Comparison of ENCODE assay signal across 34 cellular contexts in genomic region chr11:115654792-115655191, GRCh38.
"Had no signal": no experiment of that assay in that cellular context is flagged by ENCODE, and none has a peak within 500 bp of the region (broad histone marks: within the 10 kb centered on the region; RNA-seq: fewer than 3 reads in every experiment).

No MANE protein-coding gene starts in this region.

- H3K36me3 ChIP-seq: MG63 had no signal

- H3K27me3 ChIP-seq: MG63 had no signal

- H3K4me3 ChIP-seq: MG63 had no signal

- DNase-seq: Karpas-422, Kasumi-1, MG63, MM.1S, MV-4-11, NCI-H1048, NCI-H1092, NCI-H1092 treated with DMSO at 0.1 percent for 48 hours, NCI-H1105, NCI-H1105 treated with DMSO at 0.1 percent for 48 hours, NCI-H1417, NCI-H1417 treated with DMSO at 0.1 percent for 48 hours, NCI-H1436, NCI-H1436 treated with DMSO at 0.1 percent for 48 hours, NCI-H146, NCI-H1694, NCI-H1694 treated with DMSO at 0.1 percent for 48 hours, NCI-H187, NCI-H187 treated with DMSO at 0.1 percent for 48 hours, NCI-H1930, NCI-H2029, NCI-H2029 treated with DMSO at 0.1 percent for 48 hours, NCI-H2081, NCI-H2081 treated with DMSO at 0.1 percent for 48 hours, NCI-H2107, NCI-H2171, NCI-H2171 treated with DMSO at 0.1 percent for 48 hours, NCI-H2227 treated with DMSO at 0.1 percent for 48 hours, NCI-H226, NCI-H345, NCI-H446, NCI-H446 treated with DMSO at 0.1 percent for 48 hours, NCI-H510A, NCI-H510A treated with DMSO at 0.1 percent for 48 hours had no signal

- H3K9me3 ChIP-seq: MG63 had no signal
